Comparison of ENCODE assay signal across 24 cellular contexts in the genomic region with DNA sequence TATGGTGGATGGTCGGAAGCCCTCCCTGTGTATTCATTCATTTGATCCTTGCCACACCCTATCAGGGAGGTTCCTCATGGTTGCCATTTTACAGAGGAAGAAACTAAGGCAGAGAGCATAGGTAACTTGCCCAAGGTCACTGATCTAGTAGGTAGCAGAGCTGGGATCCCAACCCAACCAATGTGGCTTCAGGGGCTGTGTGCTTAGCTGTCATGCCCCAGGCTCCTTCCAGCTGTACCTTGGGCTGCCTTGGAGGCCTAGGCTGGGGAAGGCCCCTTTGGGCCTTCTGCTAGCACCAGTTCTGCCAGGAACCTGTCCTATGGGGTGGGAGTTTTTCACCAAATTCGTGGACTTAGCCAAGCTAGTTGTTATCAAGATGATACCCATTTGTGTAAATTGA. TPM values are rescaled to one million over a fixed set of nuclear protein-coding genes. Genes with fewer than 3 reads are reported as not detected.
"Had no signal": no experiment of that assay in that cellular context is flagged by ENCODE, and none has a peak within 500 bp of the region (broad histone marks: within the 10 kb centered on the region; RNA-seq: fewer than 3 reads in every experiment).

No MANE protein-coding gene starts in this region.

- H3K27me3 ChIP-seq: hepatocyte, right atrium auricular region, sigmoid colon had no signal

- FAIRE-seq: colon, kidney, urothelium cell line had no signal

- H3K27me3 Mint-ChIP-seq: dendritic cell treated with granulocyte-macrophage colony-stimulating factor and Interleukin-4, amounts not matched to agents 40 ng/mL and 50 ng/mL, for 4 days; effector memory CD8-positive, alpha-beta T cell; memory B cell; type B pancreatic cell had no signal

- DNase-seq: effector memory CD8-positive, alpha-beta T cell; foreskin melanocyte; head of caudate nucleus; kidney; left cardiac atrium; left ventricle myocardium inferior; midbrain; posterior cingulate gyrus; sigmoid colon; stimulated activated CD4-positive, alpha-beta T cell treated with anti-CD3 and anti-CD28 coated beads, Interleukin-2, amount 100 ng/mL, for 24 hours; stimulated activated naive CD4-positive, alpha-beta T cell had no signal

- H3K9me3 Mint-ChIP-seq: dendritic cell treated with granulocyte-macrophage colony-stimulating factor and Interleukin-4, amounts not matched to agents 40 ng/mL and 50 ng/mL, for 4 days; effector memory CD8-positive, alpha-beta T cell; memory B cell; nephron; type B pancreatic cell had no signal

- H2AFZ ChIP-seq: hepatocyte had no signal

- H3K4me3 ChIP-seq: hepatocyte, left ventricle myocardium inferior, lower lobe of right lung, right atrium auricular region, sigmoid colon, skin epidermis had no signal

- H3K27ac Mint-ChIP-seq: memory B cell, nephron, type B pancreatic cell had no signal

- H3K27ac ChIP-seq: hepatocyte, left ventricle myocardium inferior, lower lobe of right lung, right atrium auricular region, sigmoid colon had no signal

- H3K9me3 ChIP-seq: left ventricle myocardium inferior, lower lobe of right lung, right atrium auricular region, sigmoid colon had no signal

- H3K4me3 Mint-ChIP-seq: dendritic cell treated with granulocyte-macrophage colony-stimulating factor and Interleukin-4, amounts not matched to agents 40 ng/mL and 50 ng/mL, for 4 days; effector memory CD8-positive, alpha-beta T cell; memory B cell; nephron; type B pancreatic cell had no signal

- H3K4me2 ChIP-seq: hepatocyte had no signal

RNA-seq across cellular contexts. Expression of gene KCNK4, which starts 15.3 kb away (rescaled TPM):
- total RNA-seq: epithelial cell of proximal tubule, hepatocyte, kidney, left ventricle myocardium inferior, lower lobe of right lung, omental fat pad, right atrium auricular region had no signal
- polyA plus RNA-seq: hepatocyte, sigmoid colon, thymus had no signal

RNA-seq across cellular contexts. Expression of gene CATSPERZ, which starts 24.3 kb away (rescaled TPM):
- total RNA-seq: epithelial cell of proximal tubule, hepatocyte, kidney, left ventricle myocardium inferior, lower lobe of right lung, omental fat pad, right atrium auricular region, sigmoid colon had no signal
